16 cellular contexts compared by ENCODE assay signal in the genomic region with DNA sequence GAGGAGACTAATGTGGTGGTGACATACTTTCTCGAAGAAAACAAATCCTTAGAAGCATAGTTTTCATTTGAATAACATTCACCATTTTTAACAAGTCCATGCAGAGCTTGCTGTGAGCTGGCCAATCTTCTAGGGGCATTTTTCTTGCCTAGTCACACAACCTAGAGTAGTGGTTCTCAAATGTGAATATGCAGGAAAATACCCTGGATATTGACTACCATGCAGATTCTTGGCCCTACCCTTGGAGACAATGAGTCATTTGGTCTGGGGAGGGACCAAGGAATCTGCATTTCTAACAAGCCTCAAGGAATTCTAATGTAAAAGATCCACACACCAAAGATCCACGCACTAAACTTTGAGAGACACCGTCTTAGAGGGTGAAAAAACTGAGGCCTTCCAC. TPM values are rescaled to one million over a fixed set of nuclear protein-coding genes. Genes with fewer than 3 reads are reported as not detected.
"Had no signal": no experiment of that assay in that cellular context is flagged by ENCODE, and none has a peak within 500 bp of the region (broad histone marks: within the 10 kb centered on the region; RNA-seq: fewer than 3 reads in every experiment).

No MANE protein-coding gene starts in this region.

- H3K27ac ChIP-seq: brain microvascular endothelial cell, heart right ventricle, lower lobe of right lung had no signal

- H3K9me3 ChIP-seq: gastroesophageal sphincter, heart right ventricle, lower lobe of right lung had no signal

- DNase-seq: activated CD4-positive, alpha-beta memory T cell treated with anti-CD3 and anti-CD28 coated beads, Interleukin-2, amount 10 ng/mL, durations not matched to agents 7 days and 5 days; activated CD4-positive, alpha-beta T cell treated with anti-CD3 and anti-CD28 coated beads for 36 hours; activated gamma-delta T cell; activated T-cell treated with anti-CD3 and anti-CD28 coated beads, Interleukin-2, amount 50 U/mL, for 72 hours; brain microvascular endothelial cell; heart right ventricle; left colon; lower lobe of right lung; retina; stimulated activated CD4-positive, alpha-beta T cell treated with anti-CD3 and anti-CD28 coated beads, Interleukin-15, amount 100 ng/mL, for 24 hours; stimulated activated CD4-positive, alpha-beta T cell treated with anti-CD3 and anti-CD28 coated beads, Interleukin-4, amount 100 ng/mL, for 1 hour; stimulated activated naive B cell treated with anti-CD40 and anti-IgM and Interleukin-4, amounts not matched to agents 10 μg/mL and 1 μg/mL and 100 μg/mL, for 72 hours; T-helper 17 cell had no signal

- ATAC-seq: activated CD4-positive, alpha-beta T cell treated with anti-CD3 and anti-CD28 coated beads for 36 hours; activated T-cell treated with anti-CD3 and anti-CD28 coated beads, Interleukin-2, amount 50 U/mL, for 72 hours; gastroesophageal sphincter; heart right ventricle; left colon; lower lobe of right lung; stimulated activated naive B cell treated with anti-CD40 and anti-IgM and Interleukin-4, amounts not matched to agents 10 μg/mL and 1 μg/mL and 100 μg/mL, for 72 hours; T-helper 17 cell had no signal

- H3K27me3 ChIP-seq: brain microvascular endothelial cell, gastroesophageal sphincter had no signal

- H3K4me1 ChIP-seq: heart right ventricle, lower lobe of right lung had no signal

- H3K36me3 ChIP-seq: brain microvascular endothelial cell, heart right ventricle, lower lobe of right lung had no signal

- H3K4me3 ChIP-seq: gastroesophageal sphincter, heart right ventricle, lower lobe of right lung had no signal

RNA-seq across cellular contexts. Expression of a gene that starts 23.5 kb away (rescaled TPM):
- total RNA-seq: activated CD4-positive, alpha-beta memory T cell treated with anti-CD3 and anti-CD28 coated beads, Interleukin-2, amount 10 ng/mL, durations not matched to agents 7 days and 5 days; activated CD4-positive, alpha-beta T cell treated with anti-CD3 and anti-CD28 coated beads for 36 hours; activated T-cell treated with anti-CD3 and anti-CD28 coated beads, Interleukin-2, amount 50 U/mL, for 72 hours; cerebellum; dermis blood vessel endothelial cell; lower lobe of right lung; T-helper 17 cell had no signal
